ENCODE assay signal across 8 cellular contexts in the genomic region with DNA sequence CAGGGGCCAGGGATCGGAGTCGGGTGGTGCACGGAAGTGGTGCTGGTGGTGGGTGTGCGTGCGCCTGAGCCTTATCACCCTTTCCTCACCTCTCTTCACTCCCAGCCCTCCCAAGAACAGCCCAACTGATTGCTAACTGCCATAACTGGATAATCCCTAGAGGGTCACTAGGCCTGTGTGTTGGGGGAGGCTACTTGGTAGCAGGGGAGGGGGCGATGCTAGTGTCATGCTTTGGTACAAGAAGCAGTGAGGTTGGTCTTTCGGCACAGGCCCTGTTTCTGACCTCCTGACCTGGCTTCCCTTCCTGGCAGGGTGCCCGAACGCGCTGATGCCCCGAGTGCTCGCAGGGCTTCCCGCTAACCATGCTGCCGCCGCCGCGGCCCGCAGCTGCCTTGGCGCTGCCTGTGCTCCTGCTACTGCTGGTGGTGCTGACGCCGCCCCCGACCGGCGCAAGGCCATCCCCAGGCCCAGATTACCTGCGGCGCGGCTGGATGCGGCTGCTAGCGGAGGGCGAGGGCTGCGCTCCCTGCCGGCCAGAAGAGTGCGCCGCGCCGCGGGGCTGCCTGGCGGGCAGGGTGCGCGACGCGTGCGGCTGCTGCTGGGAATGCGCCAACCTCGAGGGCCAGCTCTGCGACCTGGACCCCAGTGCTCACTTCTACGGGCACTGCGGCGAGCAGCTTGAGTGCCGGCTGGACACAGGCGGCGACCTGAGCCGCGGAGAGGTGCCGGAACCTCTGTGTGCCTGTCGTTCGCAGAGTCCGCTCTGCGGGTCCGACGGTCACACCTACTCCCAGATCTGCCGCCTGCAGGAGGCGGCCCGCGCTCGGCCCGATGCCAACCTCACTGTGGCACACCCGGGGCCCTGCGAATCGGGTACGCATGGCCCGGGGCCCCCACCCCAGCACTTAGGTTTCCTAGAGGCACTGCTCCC. TPM values are rescaled to one million over a fixed set of nuclear protein-coding genes. Genes with fewer than 3 reads are reported as not detected.
A peak's percentile ranks its signal among the peaks of the same experiment; 100 is the strongest.
DNase-seq lines count a peak whose midpoint lies in the region; ATAC-seq and TF ChIP-seq lines count a peak whose summit lies in the region.

No MANE protein-coding gene starts in this region.

- no peaks in the 10 kb centered on the region for H3K9me2 ChIP-seq in OCI-LY1 (ENCODE audit: low read depth, low read length)

- CTCF ChIA-PET in HEK293T (lab: Yijun Ruan, JAX): interaction anchor here (0.6 to 4.5 kb wide), 8 partner anchors 11 to 227 kb away, joined by 3 to 30 read pairs (median 6); no protein-coding TSS in a partner anchor

- no peaks in the 10 kb centered on the region for H3F3A ChIP-seq in OCI-LY1 (ENCODE audit: insufficient read depth, low read length)

- no peaks in the 10 kb centered on the region for H4K20me1 ChIP-seq in OCI-LY1 (ENCODE audit: insufficient read depth, low read length)

- peak overlapping the region; percentile 93; the same call in 1 of the 2 replicates for H3K4me2 ChIP-seq in OCI-LY1 (ENCODE audit: low read length)

- H3K4me3 ChIP-seq in OCI-LY1 (ENCODE audit: low read depth, low read length, poor library complexity, severe bottlenecking) (peak overlapping the region; percentile 39), heart left ventricle (peak overlapping the region in 11 of 12 donors; percentile 31 to 88 (median 79))

- no peak overlapping the region for H2AFZ ChIP-seq in OCI-LY1 (ENCODE audit: low read length)

- H3K4me1 ChIP-seq in OCI-LY1 (ENCODE audit: insufficient read depth, low read length, severe bottlenecking) (peaks cover 44% of the 10 kb centered on the region), heart left ventricle (peaks cover 0 to 72% (median 53%) of the 10 kb centered on the region in 12 donors)

- H3K36me3 ChIP-seq in OCI-LY1 (ENCODE audit: insufficient read depth, low read length) (no peaks in the 10 kb centered on the region), heart left ventricle (no peaks in the 10 kb centered on the region)

- H3K9ac ChIP-seq in OCI-LY1 (ENCODE audit: low read length): peak overlapping the region; percentile 22; the same call in 1 of the 2 replicates

- DNase-seq in CMK (ENCODE audit: low read depth): peak; percentile 56
- peak; percentile 72 for DNase-seq in HEK293T (ENCODE audit: extremely low spot score)
- DNase-seq in activated gamma-delta T cell treated with Interleukin-2 at 50 U/mL for 16 hours: peak; percentile 32
- DNase-seq in heart left ventricle: peak; percentile 49 to 79 (median 61)
- DNase-seq in retina: peak; percentile 81

- TF ChIP-seq POLR2A in heart left ventricle (IDR thresholded peaks at IDR 0.05): peak in 1 of 2 donors; percentile 17

- peak in 2 of 4 donors; percentile 5 to 8 for ATAC-seq in heart left ventricle
- no peak for ATAC-seq in HG02763 (IDR thresholded peaks at IDR 0.05; ENCODE audit: unreplicated experiment)
- ATAC-seq in HG03378 (IDR thresholded peaks at IDR 0.05; ENCODE audit: unreplicated experiment): no peak

- H3K27ac ChIP-seq in OCI-LY1 (ENCODE audit: low read depth, low read length, poor library complexity, severe bottlenecking) (peak overlapping the region; percentile 25), heart left ventricle (peak overlapping the region; percentile 92 to 100 (median 98))

- H3K9me3 ChIP-seq in OCI-LY1 (ENCODE audit: low read length): no peaks in the 10 kb centered on the region
- H3K9me3 ChIP-seq in heart left ventricle: no peaks in the 10 kb centered on the region

- intact Hi-C loops in heart left ventricle (cut with DNase I): loop anchor here in 3 of 10 donors (5.0 to 10.0 kb wide), 2 partner anchors 65 to 68 kb away; a partner anchor contains a TSS

- peak; percentile 52 for TF ChIP-seq CTCF in OCI-LY1 (IDR thresholded peaks at IDR 0.05; ENCODE audit: low read length)
- peak; percentile 31 to 74 (median 55) for TF ChIP-seq CTCF in heart left ventricle (IDR thresholded peaks at IDR 0.05)

- 0 out of 2 replicates have a peak, but pooled peaks cover 3% of the 10 kb centered on the region for H3K79me2 ChIP-seq in OCI-LY1 (ENCODE audit: insufficient read depth, low read length)

- 4 to 12% (median 6%) methylated on average over 24 to 72 of the region's 72 CpGs for WGBS in heart left ventricle, 4 donors

- POLR2A ChIA-PET in HEK293T (lab: Yijun Ruan, JAX): interaction anchor here (0.9 to 9.2 kb wide), 10 partner anchors 10 to 60 kb away, joined by 3 to 81 read pairs (median 8); a partner anchor contains a TSS

- H3K27me3 ChIP-seq in OCI-LY1 (ENCODE audit: insufficient read depth, low read length) (no peaks in the 10 kb centered on the region), heart left ventricle (peaks cover 0 to 34% (median 0%) of the 10 kb centered on the region in 9 donors)

TF ChIP-seq in HEK293T, 16 proteins besides CTCF, POLR2A, EP300 and RAD21:
- no peak for TF ChIP-seq ARNT (IDR thresholded peaks at IDR 0.05)
- TF ChIP-seq BHLHE40 (IDR thresholded peaks at IDR 0.05; ENCODE audit: borderline replicate concordance): no peak
- peak; percentile 77 for TF ChIP-seq L3MBTL2 (conservative IDR thresholded peaks at IDR 0.05)

RNA-seq across cellular contexts. Expression of a gene that starts 0.7 kb away (rescaled TPM):
- 10 to 100 TPM in 2 of 9 donors, 1 to 10 TPM in 7; 1.9 to 11.1 (median 6.1) TPM for total RNA-seq in heart left ventricle
- 10 to 100 TPM in 1 of 2 donors, 1 to 10 TPM in 1; 10.0 to 10.6 TPM for polyA plus RNA-seq in heart left ventricle

RNA-seq across cellular contexts. Expression of a gene that starts 31.5 kb away (rescaled TPM):
- 10 to 100 TPM; 12.1 to 37.4 (median 17.8) TPM for total RNA-seq in heart left ventricle
- 10 to 100 TPM; 11.7 to 23.5 TPM for polyA plus RNA-seq in heart left ventricle

RNA-seq across cellular contexts. Expression of a gene that starts 31.6 kb away (rescaled TPM):
- total RNA-seq in heart left ventricle: under 1 TPM in 8 of 9 donors, not detected in 1; 0.09 to 0.97 (median 0.35) TPM
- under 1 TPM; 0.15 to 0.27 TPM for polyA plus RNA-seq in heart left ventricle
